Comparison of ENCODE assay signal across 17 cellular contexts in the genomic region with DNA sequence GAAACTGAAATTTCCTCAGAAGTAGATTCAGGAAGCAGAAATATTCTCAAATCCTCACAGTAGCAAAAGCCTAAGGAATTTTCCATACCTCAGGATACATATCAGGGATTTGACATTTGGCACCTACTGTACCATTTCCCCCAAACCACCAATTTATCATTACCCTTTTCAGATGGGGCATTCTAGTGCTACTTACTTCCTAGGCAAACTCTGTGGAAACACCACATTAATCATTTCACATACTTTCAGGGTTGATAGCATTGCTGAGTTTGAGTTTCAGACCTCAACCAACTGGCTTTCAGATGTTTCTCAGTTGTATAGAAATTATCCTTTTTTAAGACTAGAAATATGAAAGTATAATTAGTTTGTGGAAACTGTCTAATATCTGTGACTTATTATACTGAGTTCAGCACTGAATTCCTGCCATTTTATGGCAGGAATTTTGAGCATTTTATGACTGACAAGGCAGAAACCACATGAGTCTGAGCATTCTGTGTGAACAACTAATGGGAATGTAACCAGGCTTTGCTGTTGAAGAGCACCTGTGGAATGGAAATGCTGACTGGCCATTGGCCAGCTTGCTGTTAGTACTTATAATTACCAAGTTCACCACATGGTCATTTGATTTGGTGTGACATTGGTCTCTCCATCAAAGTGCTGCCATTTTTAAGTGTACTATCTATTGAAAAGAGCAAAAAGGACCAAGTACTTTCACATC.
DNase-seq lines count a peak whose midpoint lies in the region; ATAC-seq, FAIRE-seq and TF ChIP-seq lines count a peak whose summit lies in the region.
"Had no signal": no experiment of that assay in that cellular context is flagged by ENCODE, and none has a peak within 500 bp of the region (broad histone marks: within the 10 kb centered on the region; RNA-seq: fewer than 3 reads in every experiment).

No MANE protein-coding gene starts in this region.

- no peak for TF ChIP-seq CTCF in D721Med (IDR thresholded peaks at IDR 0.05; ENCODE audit: insufficient read depth, missing control alignments)

- DNase-seq in iris pigment epithelial cell (ENCODE audit: low read depth) (peak; percentile 47), D721Med (ENCODE audit: insufficient read length, low spot score) (no peak), DMS79 treated with DMSO at 0.1 percent for 48 hours (lab: John Stamatoyannopoulos, UW) (no peak)
- no peak for DNase-seq in stimulated activated naive CD8-positive, alpha-beta T cell treated with anti-CD3 and anti-CD28 coated beads, Interleukin-15, Interleukin-2, amounts not matched to agents 100 U/mL and 50 U/mL, for 24 hours
- DNase-seq: activated CD4-positive, alpha-beta T cell treated with anti-CD3 and anti-CD28 coated beads, Interleukin-2, amount 10 ng/mL, durations not matched to agents 24 days and 14 days; activated T-cell treated with anti-CD3 and anti-CD28 coated beads, Interleukin-2, amount 50 U/mL, for 24 hours; CD8-positive, alpha-beta T cell; cerebellar nuclear complex; gastrocnemius medialis; stimulated activated CD4-positive, alpha-beta T cell treated with anti-CD3 and anti-CD28 coated beads, Interleukin-1b, Interleukin-23, amount 100 ng/mL, for 48 hours; T1000; tibial artery had no signal

- ATAC-seq in GM18511 (IDR thresholded peaks at IDR 0.05; ENCODE audit: unreplicated experiment) (peak; percentile 63), GM21423 (IDR thresholded peaks at IDR 0.05; ENCODE audit: unreplicated experiment) (peak; percentile 70), HG03378 (IDR thresholded peaks at IDR 0.05; ENCODE audit: unreplicated experiment) (peak; percentile 53)
- no peak for ATAC-seq in stimulated activated naive CD8-positive, alpha-beta T cell treated with anti-CD3 and anti-CD28 coated beads, Interleukin-15, Interleukin-2, amounts not matched to agents 100 U/mL and 50 U/mL, for 24 hours
- ATAC-seq in activated CD4-positive, CD25-positive, alpha-beta regulatory T cell treated with anti-CD3 and anti-CD28 coated beads, Interleukin-2, amount 50 U/mL, for 24 hours = no peak
- ATAC-seq: CD8-positive, alpha-beta T cell; gastrocnemius medialis; GM12878 had no signal

- no peak for FAIRE-seq in D721Med (lab: Jason Lieb, UNC)
- FAIRE-seq: GM12878 had no signal

Comparison
In these comparisons a context has a peak if more than half of its experiments do, and no peak if none do; other contexts are left out.
1. ATAC-seq: peak in GM18511 (single experiment), GM21423 (single experiment) and HG03378 (single experiment); none in stimulated activated naive CD8-positive, alpha-beta T cell treated with anti-CD3 and anti-CD28 coated beads, Interleukin-15, Interleukin-2, amounts not matched to agents 100 U/mL and 50 U/mL, for 24 hours (single experiment) and activated CD4-positive, CD25-positive, alpha-beta regulatory T cell treated with anti-CD3 and anti-CD28 coated beads, Interleukin-2, amount 50 U/mL, for 24 hours (0 of 2).